24 cellular contexts compared by ENCODE assay signal in the genomic region with DNA sequence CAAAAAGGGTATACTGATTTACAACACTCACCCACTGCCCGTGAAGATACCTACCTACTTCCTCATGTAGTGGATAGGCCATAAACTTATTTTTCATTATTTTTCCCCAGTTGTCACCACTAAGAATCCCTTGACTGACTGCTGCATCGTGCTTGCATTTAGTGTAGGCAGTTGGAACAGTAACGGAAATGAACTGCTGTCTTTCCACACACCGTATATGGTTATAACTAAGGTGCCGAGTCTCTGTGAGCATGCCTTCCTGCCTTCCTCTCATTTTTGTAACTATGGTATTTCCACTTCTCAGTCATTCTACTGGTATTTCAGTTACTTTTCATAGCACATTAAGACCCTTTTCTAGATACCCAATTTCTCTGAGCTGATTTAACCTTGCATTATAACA. TPM values are rescaled to one million over a fixed set of nuclear protein-coding genes. Genes with fewer than 3 reads are reported as not detected.
"Had no signal": no experiment of that assay in that cellular context is flagged by ENCODE, and none has a peak within 500 bp of the region (broad histone marks: within the 10 kb centered on the region; RNA-seq: fewer than 3 reads in every experiment).

No MANE protein-coding gene starts in this region.

- H3K4me3 ChIP-seq: pancreas, prostate gland, right lobe of liver, sigmoid colon, stomach, thoracic aorta, thyroid gland, transverse colon, upper lobe of right lung, uterus had no signal

- H3K36me3 ChIP-seq: neutrophil, pancreas, prostate gland, right lobe of liver, sigmoid colon, stomach, thoracic aorta, thyroid gland, transverse colon, upper lobe of right lung, uterus had no signal

- H3K9me3 ChIP-seq: neutrophil, pancreas, prostate gland, right lobe of liver, sigmoid colon, stomach, thoracic aorta, thyroid gland, transverse colon, upper lobe of right lung, uterus had no signal

- DNase-seq: naive thymus-derived CD4-positive, alpha-beta T cell; natural killer cell; pancreas; right cardiac atrium; right lobe of liver; sigmoid colon; small intestine; stimulated activated CD4-positive, alpha-beta T cell treated with anti-CD3 and anti-CD28 coated beads, Interleukin-15, amount 100 ng/mL, for 24 hours; stimulated activated CD4-positive, alpha-beta T cell treated with anti-CD3 and anti-CD28 coated beads, Interleukin-2, amount 100 ng/mL, for 24 hours; stimulated activated CD4-positive, alpha-beta T cell treated with anti-CD3 and anti-CD28 coated beads, Interleukin-2, amount 100 ng/mL, for 48 hours; stimulated activated CD4-positive, alpha-beta T cell treated with anti-CD3 and anti-CD28 coated beads, Interleukin-4, amount 100 ng/mL, for 24 hours; stimulated activated naive B cell treated with anti-CD40 and anti-IgM and Interleukin-4, amounts not matched to agents 10 μg/mL and 1 μg/mL and 100 μg/mL, for 72 hours; stimulated activated naive CD4-positive, alpha-beta T cell treated with Interleukin-2 at 50 U/mL for 16 hours; stomach; thyroid gland; transverse colon; upper lobe of right lung; uterus had no signal

- H3K27ac ChIP-seq: neutrophil, pancreas, prostate gland, right lobe of liver, sigmoid colon, stomach, thoracic aorta, thyroid gland, transverse colon, upper lobe of right lung, uterus had no signal

- H3K27me3 ChIP-seq: neutrophil, pancreas, right lobe of liver, sigmoid colon, thyroid gland, transverse colon, upper lobe of right lung, uterus had no signal

RNA-seq across cellular contexts. Expression of a gene that starts 36.4 kb away (rescaled TPM):
- total RNA-seq: natural killer cell, osteocyte, posterior vena cava, pulmonary artery endothelial cell, right lobe of liver, thoracic aorta, transverse colon had no signal
- polyA plus RNA-seq: right cardiac atrium had no signal
